In the genomic region with DNA sequence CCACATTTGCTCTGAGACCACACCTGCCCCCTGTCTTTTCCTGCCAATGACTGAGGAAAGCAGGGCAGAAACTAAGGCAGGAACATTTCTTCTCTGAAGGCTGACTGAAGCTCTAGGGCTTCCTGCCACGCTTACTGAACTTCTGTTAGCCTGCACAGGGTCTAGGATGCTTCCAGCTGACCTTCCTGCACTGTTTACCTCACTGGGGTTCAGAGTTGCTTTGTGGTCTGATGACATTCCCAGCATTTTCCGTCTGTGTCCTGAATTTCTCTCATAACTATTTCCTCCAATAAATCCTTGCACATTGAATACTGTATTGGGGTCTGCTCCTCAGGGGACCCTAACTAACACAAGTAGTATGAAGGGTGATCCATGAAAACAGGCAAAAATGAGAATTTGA, we compare ENCODE assay signal across 8 cellular contexts.
"Had no signal": no experiment of that assay in that cellular context is flagged by ENCODE, and none has a peak within 500 bp of the region (broad histone marks: within the 10 kb centered on the region; RNA-seq: fewer than 3 reads in every experiment).

No MANE protein-coding gene starts in this region.

- H3K4me3 ChIP-seq: GM12878 had no signal

- FAIRE-seq: G401.6, GM12878, GM12891, GM12892, GM18507, GM19239 had no signal

- ATAC-seq: GM12878 had no signal

- DNase-seq: GDM1, GF-D8 had no signal
